Comparison of ENCODE assay signal across 9 cellular contexts in genomic region chr20:31485450-31486339, GRCh38. TPM values are rescaled to one million over a fixed set of nuclear protein-coding genes. Genes with fewer than 3 reads are reported as not detected.
DNase-seq lines count a peak whose midpoint lies in the region; ATAC-seq, FAIRE-seq and TF ChIP-seq lines count a peak whose summit lies in the region.
"Had no signal": no experiment of that assay in that cellular context is flagged by ENCODE, and none has a peak within 500 bp of the region (broad histone marks: within the 10 kb centered on the region; RNA-seq: fewer than 3 reads in every experiment).

No MANE protein-coding gene starts in this region.

- no peaks in the 10 kb centered on the region for H3K4me1 Mint-ChIP-seq in CD4-positive, alpha-beta T cell (ENCODE audit: low read depth)
- H3K4me1 Mint-ChIP-seq: activated T-helper 17 cell treated with anti-CD3 and anti-CD28 coated beads, Interleukin-2, amount 50 U/mL, for 72 hours had no signal

- CTCF ChIA-PET in AG04450 (lab: Charles Lee), result interaction anchor here (1.0 to 9.4 kb wide), 3 partner anchors 17 to 26 kb away, joined by 7 to 90 read pairs (median 31); no protein-coding TSS in a partner anchor
- CTCF ChIA-PET in CD4-positive, alpha-beta T cell (lab: Charles Lee), result no interaction called here
- CTCF ChIA-PET in PC-9 (lab: Charles Lee), result interaction anchor here (0.6 kb wide), 1 partner anchor 328 kb away, joined by 6 read pairs; no protein-coding TSS in a partner anchor

- TF ChIP-seq POLR2A in gastroesophageal sphincter (IDR thresholded peaks at IDR 0.05), result no peak

- no peaks in the 10 kb centered on the region for H3K9me2 ChIP-seq in PC-9 (ENCODE audit: insufficient read depth)

- H3K4me3 Mint-ChIP-seq in CD4-positive, alpha-beta T cell, result no peak overlapping the region
- H3K4me3 Mint-ChIP-seq: activated T-helper 17 cell treated with anti-CD3 and anti-CD28 coated beads, Interleukin-2, amount 50 U/mL, for 72 hours had no signal

- H3K27me3 Mint-ChIP-seq in CD4-positive, alpha-beta T cell, result peaks cover 50% of the 10 kb centered on the region

- no peaks in the 10 kb centered on the region for H3K36me3 Mint-ChIP-seq in CD4-positive, alpha-beta T cell (ENCODE audit: low read depth)

- intact Hi-C loops in CD4-positive, alpha-beta T cell (cut with DNase I, micrococcal nuclease), result no loop called here
- intact Hi-C loops in PC-9 (cut with micrococcal nuclease; ENCODE audit: unreplicated experiment), result no loop called here

- H3K4me1 ChIP-seq in RWPE2 (ENCODE audit: insufficient read depth, poor library complexity, severe bottlenecking) (no peaks in the 10 kb centered on the region), gastroesophageal sphincter (peaks cover 0 to 27% (median 8%) of the 10 kb centered on the region in 3 donors), osteoblast (ENCODE audit: insufficient read depth, low read length) (peaks cover 8% of the 10 kb centered on the region), PC-9 (replicated peaks; ENCODE audit: insufficient read depth) (no peaks in the 10 kb centered on the region)

- no peak overlapping the region for H3K27ac Mint-ChIP-seq in CD4-positive, alpha-beta T cell
- H3K27ac Mint-ChIP-seq: activated T-helper 17 cell treated with anti-CD3 and anti-CD28 coated beads, Interleukin-2, amount 50 U/mL, for 72 hours had no signal

- TF ChIP-seq CTCF in AG04450 (IDR thresholded peaks at IDR 0.05; ENCODE audit: low read depth, low read length) (no peak), RWPE2 (IDR thresholded peaks at IDR 0.05; ENCODE audit: poor library complexity, severe bottlenecking) (no peak), gastroesophageal sphincter (IDR thresholded peaks at IDR 0.05) (no peak), osteoblast (IDR thresholded peaks at IDR 0.05; ENCODE audit: extremely low read depth, low read depth, low read length) (no peak), PC-9 (conservative IDR thresholded peaks at IDR 0.05) (no peak)
- TF ChIP-seq CTCF in CD4-positive, alpha-beta T cell (IDR thresholded peaks at IDR 0.05), result no peak

- peaks cover 3% of the 10 kb centered on the region for H3K27me3 ChIP-seq in AG04450 (ENCODE audit: control insufficient read depth, insufficient read depth, low read length)
- peaks cover 15% of the 10 kb centered on the region for H3K27me3 ChIP-seq in RWPE2 (ENCODE audit: insufficient read depth, poor library complexity, severe bottlenecking)
- H3K27me3 ChIP-seq in gastroesophageal sphincter, result no peaks in the 10 kb centered on the region
- H3K27me3 ChIP-seq in osteoblast (ENCODE audit: insufficient read depth, low read length), result no peaks in the 10 kb centered on the region
- peaks cover 14% of the 10 kb centered on the region for H3K27me3 ChIP-seq in CD4-positive, alpha-beta T cell (ENCODE audit: control insufficient read depth, insufficient read depth, low read length)
- no peaks in the 10 kb centered on the region for H3K27me3 ChIP-seq in PC-9 (ENCODE audit: insufficient read depth, low read depth)

- FAIRE-seq in GM19239 (lab: Jason Lieb, UNC), result no peak

- H3K27ac ChIP-seq in AG04450 (ENCODE audit: low read depth, low read length), result no peak overlapping the region
- no peak overlapping the region for H3K27ac ChIP-seq in RWPE2 (ENCODE audit: poor library complexity, severe bottlenecking)
- H3K27ac ChIP-seq in gastroesophageal sphincter, result peak overlapping the region; percentile 47 to 80 (median 74)
- no peak overlapping the region for H3K27ac ChIP-seq in osteoblast (ENCODE audit: low read depth, low read length)
- no peak overlapping the region for H3K27ac ChIP-seq in CD4-positive, alpha-beta T cell (ENCODE audit: low read depth, low read length)
- H3K27ac ChIP-seq in PC-9, result no peak overlapping the region

- no peaks in the 10 kb centered on the region for H3K79me2 ChIP-seq in osteoblast (ENCODE audit: insufficient read depth, low read length)
- H3K79me2 ChIP-seq in PC-9 (ENCODE audit: low read depth), result no peaks in the 10 kb centered on the region

- H4K20me1 ChIP-seq in osteoblast (ENCODE audit: insufficient read depth, low read length) (no peaks in the 10 kb centered on the region), PC-9 (ENCODE audit: insufficient read depth) (no peaks in the 10 kb centered on the region)

- POLR2A ChIA-PET in AG04450 (lab: Yijun Ruan, JAX), result interaction anchor here (0.7 to 1.1 kb wide), 2 partner anchors 16 to 20 kb away, joined by 5 to 11 read pairs; no protein-coding TSS in a partner anchor
- POLR2A ChIA-PET in CD4-positive, alpha-beta T cell (lab: Charles Lee), result no interaction called here
- POLR2A ChIA-PET in PC-9 (lab: Charles Lee; ENCODE audit: unreplicated experiment), result interaction anchor here (0.6 kb wide), 1 partner anchor 60 kb away, joined by 13 read pairs; no protein-coding TSS in a partner anchor

- no peak for TF ChIP-seq EP300 in gastroesophageal sphincter (IDR thresholded peaks at IDR 0.05)

- H3K9me3 ChIP-seq in AG04450 (ENCODE audit: control insufficient read depth, insufficient read depth, low read length) (peaks cover 9% of the 10 kb centered on the region; the same call in 1 of the 2 replicates), RWPE2 (ENCODE audit: severe bottlenecking) (no peaks in the 10 kb centered on the region), gastroesophageal sphincter (no peaks in the 10 kb centered on the region), osteoblast (ENCODE audit: low read depth, low read length) (no peaks in the 10 kb centered on the region), PC-9 (ENCODE audit: insufficient read depth, low read depth) (no peaks in the 10 kb centered on the region)
- H3K9me3 ChIP-seq in CD4-positive, alpha-beta T cell (ENCODE audit: control insufficient read depth, low read length), result no peaks in the 10 kb centered on the region

- H3K36me3 ChIP-seq in RWPE2 (ENCODE audit: low read depth), result no peaks in the 10 kb centered on the region
- H3K36me3 ChIP-seq in gastroesophageal sphincter, result no peaks in the 10 kb centered on the region
- no peaks in the 10 kb centered on the region for H3K36me3 ChIP-seq in osteoblast (ENCODE audit: insufficient read depth, low read length)
- no peaks in the 10 kb centered on the region for H3K36me3 ChIP-seq in PC-9 (ENCODE audit: low read depth)

- no TSS peak for BruUV-seq in PC-9 (replicated peaks; lab: Mats Ljungman, UMichigan)

- H2AFZ ChIP-seq in osteoblast (ENCODE audit: low read length) (peak overlapping the region; percentile 81), PC-9 (no peak overlapping the region)

- ATAC-seq in RWPE2 (ENCODE audit: low read depth), result peak; percentile 12; the same call in 1 of the 3 replicates
- ATAC-seq in gastroesophageal sphincter, result peak; percentile 68
- ATAC-seq in CD4-positive, alpha-beta T cell (ENCODE audit: poor library complexity), result no peak
- ATAC-seq in HG03457 (IDR thresholded peaks at IDR 0.05; ENCODE audit: unreplicated experiment), result no peak
- ATAC-seq: activated T-helper 17 cell treated with anti-CD3 and anti-CD28 coated beads, Interleukin-2, amount 50 U/mL, for 72 hours had no signal

- H3K4me3 ChIP-seq in AG04450 (ENCODE audit: low read depth, low read length) (peak overlapping the region; percentile 34), RWPE2 (ENCODE audit: severe bottlenecking) (no peak overlapping the region), gastroesophageal sphincter (peak overlapping the region in 1 of 2 donors; percentile 41), osteoblast (ENCODE audit: insufficient read depth, low read length) (peak overlapping the region; percentile 67), PC-9 (no peak overlapping the region)

- no peaks in the 10 kb centered on the region for H3F3A ChIP-seq in PC-9 (ENCODE audit: insufficient read depth, low read depth)

- H3K4me2 ChIP-seq in osteoblast (ENCODE audit: insufficient read depth, low read length) (peak overlapping the region; percentile 74), PC-9 (no peak overlapping the region)

- no peaks in the 10 kb centered on the region for H3K9me3 Mint-ChIP-seq in CD4-positive, alpha-beta T cell
- H3K9me3 Mint-ChIP-seq: activated T-helper 17 cell treated with anti-CD3 and anti-CD28 coated beads, Interleukin-2, amount 50 U/mL, for 72 hours had no signal

- WGBS in gastroesophageal sphincter (ENCODE audit: low coverage in 1 of 2), 2 donors, result 5% methylated on average over 7 to 10 of the region's 31 CpGs

- DNase-seq in AG04450 (ENCODE audit: low read depth, low spot score), result no peak
- peak; percentile 83 for DNase-seq in RWPE2 (ENCODE audit: low spot score)
- DNase-seq in osteoblast (ENCODE audit: insufficient read length, low spot score, missing footprints), result peak; percentile 97
- no peak for DNase-seq in GM19239 (ENCODE audit: insufficient read length, low spot score)
- DNase-seq in CD4-positive, alpha-beta T cell, result no peak
- no peak for DNase-seq in PC-9

RNA-seq across cellular contexts. Expression of gene REM1, which starts 10.6 kb away (rescaled TPM):
- polyA plus RNA-seq in AG04450 (2011; rRNA removed), result not detected in 2 replicates
- not detected in 2 replicates for polyA minus RNA-seq in AG04450 (2011; rRNA and poly(A)+ RNA removed)
- total RNA-seq in gastroesophageal sphincter, result 1 to 10 TPM; 3.2 to 7.1 (median 5.4) TPM
- total RNA-seq in osteoblast, result 0.29 TPM in 1 of 2 replicates, not detected in the other
- total RNA-seq in CD4-positive, alpha-beta T cell, result not detected
- not detected in 2 replicates for total RNA-seq in PC-9 (2021)
- total RNA-seq: activated T-helper 17 cell treated with anti-CD3 and anti-CD28 coated beads, Interleukin-2, amount 50 U/mL, for 72 hours had no signal

RNA-seq across cellular contexts. Expression of gene DEFB124, which starts 10.8 kb away (rescaled TPM):
- not detected in 2 replicates for polyA plus RNA-seq in AG04450 (2011; rRNA removed)
- not detected in 2 replicates for polyA minus RNA-seq in AG04450 (2011; rRNA and poly(A)+ RNA removed)
- total RNA-seq in gastroesophageal sphincter (1 to 10 TPM in 1 of 4 donors, not detected in 3; 2.0 TPM), osteoblast (not detected in 2 replicates), PC-9 (2021) (not detected in 2 replicates)
- not detected for total RNA-seq in CD4-positive, alpha-beta T cell
- total RNA-seq: activated T-helper 17 cell treated with anti-CD3 and anti-CD28 coated beads, Interleukin-2, amount 50 U/mL, for 72 hours had no signal

RNA-seq across cellular contexts. Expression of gene HM13, which starts 28.5 kb away (rescaled TPM):
- 167 and 203 TPM in 2 replicates for polyA plus RNA-seq in AG04450 (2011; rRNA removed)
- 155 and 196 TPM in 2 replicates for polyA minus RNA-seq in AG04450 (2011; rRNA and poly(A)+ RNA removed)
- total RNA-seq in gastroesophageal sphincter, result 10 to 100 TPM; 39.1 to 55.9 (median 44.8) TPM
- total RNA-seq in osteoblast, result 85.8 and 91.1 TPM in 2 replicates
- 100 to 1,000 TPM in 1 of 2 experiments, 10 to 100 TPM in 1; 97.8 to 113 TPM for total RNA-seq in CD4-positive, alpha-beta T cell
- 220 and 272 TPM in 2 replicates for total RNA-seq in PC-9 (2021)

RNA-seq across cellular contexts. Expression of gene DEFB123, which starts 45.3 kb away (rescaled TPM):
- polyA plus RNA-seq in AG04450 (2011; rRNA removed), result not detected in 2 replicates
- not detected in 2 replicates for polyA minus RNA-seq in AG04450 (2011; rRNA and poly(A)+ RNA removed)
- not detected for total RNA-seq in gastroesophageal sphincter
- total RNA-seq in osteoblast, result not detected in 2 replicates
- not detected for total RNA-seq in CD4-positive, alpha-beta T cell
- not detected in 2 replicates for total RNA-seq in PC-9 (2021)
- total RNA-seq: activated T-helper 17 cell treated with anti-CD3 and anti-CD28 coated beads, Interleukin-2, amount 50 U/mL, for 72 hours had no signal

Comparison
In these comparisons a context has a peak if more than half of its experiments do, and no peak if none do; other contexts are left out.
1. DNase-seq: peak in RWPE2 (single experiment) and osteoblast (single experiment); none in AG04450 (single experiment), GM19239 (single experiment), CD4-positive, alpha-beta T cell (0 of 10) and PC-9 (0 of 2).
2. H3K27ac ChIP-seq: peak in gastroesophageal sphincter (4 of 4); none in AG04450 (single experiment), RWPE2 (single experiment), osteoblast (single experiment), CD4-positive, alpha-beta T cell (single experiment) and PC-9 (single experiment).
3. H3K4me3 ChIP-seq: peak in AG04450 (single experiment) and osteoblast (single experiment); none in RWPE2 (single experiment) and PC-9 (single experiment).
4. ATAC-seq: peak in RWPE2 (single experiment) and gastroesophageal sphincter (single experiment); none in CD4-positive, alpha-beta T cell (single experiment) and HG03457 (single experiment).